Comparison of ENCODE assay signal across 16 cellular contexts in the genomic region with DNA sequence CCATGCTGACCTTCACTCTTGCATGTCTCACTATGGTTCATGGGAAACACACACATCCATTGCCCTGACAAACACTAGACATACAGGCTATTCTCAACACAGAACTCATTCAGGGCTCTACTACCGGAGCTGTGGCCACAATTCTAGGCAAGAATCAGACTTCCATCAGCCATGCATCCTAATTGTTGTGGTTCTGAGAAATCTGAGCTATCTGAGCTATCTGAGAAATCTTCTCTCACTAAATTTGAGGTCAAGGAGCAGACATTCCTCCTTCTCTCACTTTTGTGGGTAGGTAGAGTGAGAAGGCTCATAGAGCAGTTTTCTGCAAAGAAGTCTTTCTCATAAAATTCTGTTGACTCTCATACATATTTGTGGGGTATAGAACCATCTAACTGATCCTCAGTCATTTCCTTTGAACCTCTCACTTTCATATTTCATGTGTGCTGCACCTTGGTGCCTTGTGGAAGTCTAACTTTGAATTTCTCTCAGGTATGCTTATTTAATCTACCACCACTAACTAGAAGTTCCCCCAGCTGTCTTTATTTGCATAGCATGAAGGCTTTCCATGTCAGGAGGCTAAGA. TPM values are rescaled to one million over a fixed set of nuclear protein-coding genes. Genes with fewer than 3 reads are reported as not detected.
"Had no signal": no experiment of that assay in that cellular context is flagged by ENCODE, and none has a peak within 500 bp of the region (broad histone marks: within the 10 kb centered on the region; RNA-seq: fewer than 3 reads in every experiment).

No MANE protein-coding gene starts in this region.

- H3K27ac Mint-ChIP-seq: activated naive CD8-positive, alpha-beta T cell treated with anti-CD3 and anti-CD28 coated beads for 36 hours; activated T-helper 1 cell treated with anti-CD3 and anti-CD28 coated beads, Interleukin-12 subunit alpha, Interleukin-12 subunit beta, Interleukin-2, Interleukin-4 antibody, amounts not matched to agents 30 ng/mL and 10 ng/mL and 1 ng/mL, durations not matched to agents 14 hours and 24 hours and 36 hours; natural killer cell treated with Interleukin-12 subunit alpha and Interleukin-12 subunit beta and Interleukin-15 and Interleukin-18, amount 100 ng/mL, for 72 hours; T-helper 2 cell treated with Interferon-gamma antibody and Interleukin-4, amounts not matched to agents 5 μg/mL and 100 μg/mL, for 36 hours had no signal

- DNase-seq: activated CD4-positive, alpha-beta T cell treated with anti-CD3 and anti-CD28 coated beads, Interleukin-2, amount 50 U/mL, for 1 hour; activated CD8-positive, alpha-beta memory T cell treated with anti-CD3 and anti-CD28 coated beads for 24 hours; activated naive CD8-positive, alpha-beta T cell treated with anti-CD3 and anti-CD28 coated beads for 36 hours; amygdala; left ventricle myocardium superior; mesendoderm; stimulated activated CD4-positive, alpha-beta T cell treated with anti-CD3 and anti-CD28 coated beads, Interleukin-15, amount 100 ng/mL, for 24 hours; stimulated activated CD4-positive, alpha-beta T cell treated with anti-CD3 and anti-CD28 coated beads, Interleukin-4, amount 100 ng/mL, for 1 hour; stimulated activated naive CD4-positive, alpha-beta T cell treated with Interleukin-2 at 50 U/mL for 16 hours; substantia nigra had no signal

- H3K4me1 Mint-ChIP-seq: activated naive CD8-positive, alpha-beta T cell treated with anti-CD3 and anti-CD28 coated beads for 36 hours had no signal

- ATAC-seq: left ventricle myocardium superior; natural killer cell treated with Interleukin-12 subunit alpha and Interleukin-12 subunit beta and Interleukin-15 and Interleukin-18, amount 100 ng/mL, for 72 hours had no signal

- H3K4me3 Mint-ChIP-seq: activated naive CD8-positive, alpha-beta T cell treated with anti-CD3 and anti-CD28 coated beads for 36 hours; activated T-helper 1 cell treated with anti-CD3 and anti-CD28 coated beads, Interleukin-12 subunit alpha, Interleukin-12 subunit beta, Interleukin-2, Interleukin-4 antibody, amounts not matched to agents 30 ng/mL and 10 ng/mL and 1 ng/mL, durations not matched to agents 14 hours and 24 hours and 36 hours; natural killer cell treated with Interleukin-12 subunit alpha and Interleukin-12 subunit beta and Interleukin-15 and Interleukin-18, amount 100 ng/mL, for 72 hours; T-helper 2 cell treated with Interferon-gamma antibody and Interleukin-4, amounts not matched to agents 5 μg/mL and 100 μg/mL, for 36 hours had no signal

- H3K9me3 Mint-ChIP-seq: activated naive CD8-positive, alpha-beta T cell treated with anti-CD3 and anti-CD28 coated beads for 36 hours; activated T-helper 1 cell treated with anti-CD3 and anti-CD28 coated beads, Interleukin-12 subunit alpha, Interleukin-12 subunit beta, Interleukin-2, Interleukin-4 antibody, amounts not matched to agents 30 ng/mL and 10 ng/mL and 1 ng/mL, durations not matched to agents 14 hours and 24 hours and 36 hours; natural killer cell treated with Interleukin-12 subunit alpha and Interleukin-12 subunit beta and Interleukin-15 and Interleukin-18, amount 100 ng/mL, for 72 hours; T-helper 2 cell treated with Interferon-gamma antibody and Interleukin-4, amounts not matched to agents 5 μg/mL and 100 μg/mL, for 36 hours had no signal

- H3K36me3 Mint-ChIP-seq: activated naive CD8-positive, alpha-beta T cell treated with anti-CD3 and anti-CD28 coated beads for 36 hours; natural killer cell treated with Interleukin-12 subunit alpha and Interleukin-12 subunit beta and Interleukin-15 and Interleukin-18, amount 100 ng/mL, for 72 hours had no signal

RNA-seq across cellular contexts. Expression of a gene that starts 43.6 kb away (rescaled TPM):
- total RNA-seq: activated naive CD8-positive, alpha-beta T cell treated with anti-CD3 and anti-CD28 coated beads for 36 hours; activated T-helper 1 cell treated with anti-CD3 and anti-CD28 coated beads, Interleukin-12 subunit alpha, Interleukin-12 subunit beta, Interleukin-2, Interleukin-4 antibody, amounts not matched to agents 30 ng/mL and 10 ng/mL and 1 ng/mL, durations not matched to agents 14 hours and 24 hours and 36 hours; left ventricle myocardium superior; natural killer cell treated with Interleukin-12 subunit alpha and Interleukin-12 subunit beta and Interleukin-15 and Interleukin-18, amount 100 ng/mL, for 72 hours; posterior vena cava; right atrium auricular region; tibial nerve had no signal
